In the genomic region with DNA sequence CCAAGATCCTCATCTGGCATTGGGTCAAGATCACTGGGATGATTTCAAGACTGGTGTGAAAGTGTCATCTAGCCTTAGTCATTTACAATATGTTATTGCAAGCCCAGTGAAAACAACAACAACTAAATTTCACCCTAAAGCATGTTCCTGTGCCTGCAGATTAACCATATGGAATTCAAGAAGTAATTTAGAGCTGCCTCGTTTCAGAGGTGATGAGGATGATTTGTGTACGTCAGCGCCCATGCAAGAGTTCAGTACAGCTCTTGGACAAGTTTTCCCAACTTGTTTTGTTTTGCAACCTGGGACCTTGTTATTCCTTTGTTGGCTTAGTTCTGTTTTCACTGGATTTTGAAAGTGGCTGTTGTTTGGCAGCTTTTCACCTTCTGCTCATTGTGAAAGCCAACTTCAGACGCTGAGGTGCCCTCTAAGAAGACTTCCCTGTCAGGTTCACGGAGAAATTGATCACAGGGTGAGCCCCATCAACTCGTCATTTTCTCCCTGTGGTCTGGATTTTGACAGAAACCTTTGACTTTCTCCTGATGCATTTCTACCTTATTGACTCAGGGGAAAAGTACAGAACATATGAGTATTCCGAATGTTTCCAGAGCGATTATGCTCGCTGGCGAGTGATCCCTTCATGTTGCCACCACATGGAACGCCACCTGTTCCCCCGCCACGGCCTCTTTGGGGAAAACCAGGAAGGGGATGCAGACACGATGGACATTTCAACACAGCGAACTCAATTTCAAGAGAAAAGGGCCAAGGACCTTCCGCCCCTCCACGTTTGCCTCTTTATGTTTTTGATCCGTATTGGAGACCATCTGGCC, we compare ENCODE assay signal across 10 cellular contexts.
DNase-seq lines count a peak whose midpoint lies in the region; ATAC-seq, FAIRE-seq and TF ChIP-seq lines count a peak whose summit lies in the region.
"Had no signal": no experiment of that assay in that cellular context is flagged by ENCODE, and none has a peak within 500 bp of the region (broad histone marks: within the 10 kb centered on the region; RNA-seq: fewer than 3 reads in every experiment).

No MANE protein-coding gene starts in this region.

- H2AK5ac ChIP-seq in mesenchymal stem cell (ENCODE audit: low read length, severe bottlenecking), result peak overlapping the region; percentile 42

- no peak overlapping the region for H2BK15ac ChIP-seq in mesenchymal stem cell (ENCODE audit: low read depth, poor library complexity, severe bottlenecking)

- H3K27ac Mint-ChIP-seq in HFFc6, result peak overlapping the region; percentile 98
- peak overlapping the region; percentile 82 for H3K27ac Mint-ChIP-seq in astrocyte (ENCODE audit: unreplicated experiment)

- H3K4me1 Mint-ChIP-seq in HFFc6 (ENCODE audit: low read depth), result peaks cover 90% of the 10 kb centered on the region
- peaks cover 40% of the 10 kb centered on the region for H3K4me1 Mint-ChIP-seq in astrocyte (ENCODE audit: low read depth, unreplicated experiment)

- no peaks in the 10 kb centered on the region for H3K79me1 ChIP-seq in mesenchymal stem cell (replicated peaks; ENCODE audit: low read length, poor library complexity, severe bottlenecking)

- FAIRE-seq in astrocyte (lab: Jason Lieb, UNC), result peak; percentile 26

- H2BK5ac ChIP-seq in mesenchymal stem cell (ENCODE audit: low read depth, low read length, poor library complexity, severe bottlenecking), result peak overlapping the region; percentile 59

- H3K4ac ChIP-seq in mesenchymal stem cell (ENCODE audit: low read depth in 1 of 2, low read length in 2 of 2), result peak overlapping the region; percentile 46 to 77

- no peaks in the 10 kb centered on the region for H4K20me1 ChIP-seq in astrocyte (ENCODE audit: insufficient read depth, low read length)

- H2BK120ac ChIP-seq in mesenchymal stem cell (ENCODE audit: low read depth, low read length), result peak overlapping the region; percentile 45

- DNase-seq in HFFc6, result peak; percentile 73
- DNase-seq in astrocyte (ENCODE audit: low read depth), result no peak
- peak; percentile 78 for DNase-seq in mesenchymal stem cell
- DNase-seq in omental fat pad (ENCODE audit: low spot score), result no peak
- DNase-seq in ACHN, result no peak
- DNase-seq: NCI-H187 treated with DMSO at 0.1 percent for 48 hours had no signal

- peak overlapping the region; percentile 74 for H4K8ac ChIP-seq in mesenchymal stem cell (ENCODE audit: low read length)

- H3K27me3 Mint-ChIP-seq in HFFc6 (ENCODE audit: insufficient read depth) (no peaks in the 10 kb centered on the region; the same call in 1 of the 2 replicates), astrocyte (ENCODE audit: low read depth, unreplicated experiment) (no peaks in the 10 kb centered on the region)

- H2AFZ ChIP-seq in ACC112 (ENCODE audit: low read length, unreplicated experiment), result no peak overlapping the region
- peak overlapping the region; percentile 11 for H2AFZ ChIP-seq in astrocyte (ENCODE audit: low read depth, low read length)
- H2AFZ ChIP-seq in mesenchymal stem cell (ENCODE audit: low read depth, low read length), result no peak overlapping the region

- H3K27me3 ChIP-seq in ACC112 (ENCODE audit: insufficient read depth, low read length) (no peaks in the 10 kb centered on the region), astrocyte (ENCODE audit: insufficient read depth, low read length) (no peaks in the 10 kb centered on the region), mesenchymal stem cell (ENCODE audit: control insufficient read depth in 1 of 2, insufficient read depth in 1 of 2, low read length in 2 of 2) (no peaks in the 10 kb centered on the region)

- H3K4me2 ChIP-seq in astrocyte (ENCODE audit: low read length) (peak overlapping the region; percentile 79), mesenchymal stem cell (ENCODE audit: low read length, poor library complexity, severe bottlenecking) (no peak overlapping the region)

- peaks cover 6% of the 10 kb centered on the region for H3K9me3 ChIP-seq in astrocyte (ENCODE audit: insufficient read depth, low read depth, low read length)
- H3K9me3 ChIP-seq in mesenchymal stem cell (ENCODE audit: control insufficient read depth, low read length), result peaks cover 8% of the 10 kb centered on the region

- H3K9ac ChIP-seq in astrocyte (ENCODE audit: low read length) (peak overlapping the region; percentile 78), mesenchymal stem cell (ENCODE audit: low read length) (peak overlapping the region; percentile 60)

- no peak for TF ChIP-seq CTCF in HFFc6 (IDR thresholded peaks at IDR 0.05)
- TF ChIP-seq CTCF in astrocyte (IDR thresholded peaks at IDR 0.05; ENCODE audit: insufficient read depth, low read depth, low read length), result no peak
- no peak for TF ChIP-seq CTCF in omental fat pad (IDR thresholded peaks at IDR 0.05)

- WGBS in mesenchymal stem cell, result 34% methylated on average over 18 of the region's 18 CpGs

- H3K4me3 Mint-ChIP-seq in HFFc6 (peak overlapping the region; percentile 80), astrocyte (ENCODE audit: unreplicated experiment) (no peak overlapping the region)

- H3K4me1 ChIP-seq in ACC112 (ENCODE audit: control insufficient read depth, insufficient read depth, low read length, unreplicated experiment) (peaks cover 59% of the 10 kb centered on the region), astrocyte (ENCODE audit: insufficient read depth, low read length) (peaks cover 58% of the 10 kb centered on the region), mesenchymal stem cell (ENCODE audit: control insufficient read depth, insufficient read depth, low read depth, low read length) (peaks cover 10% of the 10 kb centered on the region)

- H3K23ac ChIP-seq in mesenchymal stem cell (ENCODE audit: low read length in 2 of 2), result no peak overlapping the region

- H3K36me3 ChIP-seq in ACC112 (ENCODE audit: insufficient read depth, low read length), result no peaks in the 10 kb centered on the region
- no peaks in the 10 kb centered on the region for H3K36me3 ChIP-seq in astrocyte (ENCODE audit: insufficient read depth, low read length)
- H3K36me3 ChIP-seq in mesenchymal stem cell (ENCODE audit: control insufficient read depth in 1 of 2, insufficient read depth in 2 of 2, low read depth in 1 of 2, low read length in 2 of 2), result no peaks in the 10 kb centered on the region

- peak overlapping the region; percentile 51 for H3K4me3 ChIP-seq in ACC112 (ENCODE audit: low read depth, low read length)
- peak overlapping the region; percentile 20 for H3K4me3 ChIP-seq in astrocyte (ENCODE audit: insufficient read depth, low read depth, low read length)
- peak overlapping the region in 1 of 2 experiments; percentile 55 for H3K4me3 ChIP-seq in mesenchymal stem cell (ENCODE audit: insufficient read depth in 1 of 2, low read depth in 1 of 2, low read length in 2 of 2)

- H4K91ac ChIP-seq in mesenchymal stem cell (ENCODE audit: low read length), result peak overlapping the region; percentile 73

- peak overlapping the region; percentile 68 to 77 for H3K18ac ChIP-seq in mesenchymal stem cell (ENCODE audit: low read depth in 1 of 2, low read length in 2 of 2)

- no peak overlapping the region for H3K14ac ChIP-seq in mesenchymal stem cell (ENCODE audit: low read length in 2 of 2)

- H2BK12ac ChIP-seq in mesenchymal stem cell (ENCODE audit: low read length in 2 of 2), result peak overlapping the region; percentile 75 to 89

- peaks cover 17% of the 10 kb centered on the region for H3K36me3 Mint-ChIP-seq in HFFc6 (ENCODE audit: low read depth)
- peaks cover 3% of the 10 kb centered on the region for H3K36me3 Mint-ChIP-seq in astrocyte (ENCODE audit: low read depth, unreplicated experiment)

- in situ Hi-C loops in ACHN (cut with HindIII; ENCODE audit: low pct_ligation_motif_present, low pct_unique_long_range_greater_than_20kb, low sequenced_read_pairs), result no loop called here

- ATAC-seq in GM18867 (IDR thresholded peaks at IDR 0.05; ENCODE audit: unreplicated experiment), result no peak
- ATAC-seq in omental fat pad (ENCODE audit: low FRiP score), result no peak
- ATAC-seq in GM21515 (IDR thresholded peaks at IDR 0.05; ENCODE audit: unreplicated experiment), result no peak

- H3K9me3 Mint-ChIP-seq in HFFc6 (peaks cover 20% of the 10 kb centered on the region), astrocyte (ENCODE audit: unreplicated experiment) (peaks cover 6% of the 10 kb centered on the region)

- H3K27ac ChIP-seq in ACC112 (ENCODE audit: low read depth, low read length) (peak overlapping the region; percentile 97), astrocyte (ENCODE audit: low read depth, low read length) (peak overlapping the region; percentile 97), mesenchymal stem cell (ENCODE audit: low read length, poor library complexity, severe bottlenecking) (peak overlapping the region; percentile 84)
- H3K27ac ChIP-seq: HL-60 had no signal

- H3K79me2 ChIP-seq in ACC112 (ENCODE audit: control insufficient read depth, insufficient read depth, low read length, unreplicated experiment), result no peaks in the 10 kb centered on the region
- no peaks in the 10 kb centered on the region for H3K79me2 ChIP-seq in astrocyte (ENCODE audit: insufficient read depth, low read length)

Comparison
In these comparisons a context has a peak if more than half of its experiments do, and no peak if none do; other contexts are left out.
1. DNase-seq: peak in HFFc6 (single experiment) and mesenchymal stem cell (single experiment); none in astrocyte (single experiment), omental fat pad (single experiment) and ACHN (single experiment).
2. Peak in every context shown above with its lines, with median percentiles within 50 percentile points of each other: H3K27ac ChIP-seq.